Comparison of ENCODE assay signal across 19 cellular contexts in genomic region chr14:59788176-59788575, GRCh38.
"Had no signal": no experiment of that assay in that cellular context is flagged by ENCODE, and none has a peak within 500 bp of the region (broad histone marks: within the 10 kb centered on the region; RNA-seq: fewer than 3 reads in every experiment).

No MANE protein-coding gene starts in this region.

- H3K4me2 ChIP-seq: hepatocyte had no signal

- H3K9me3 ChIP-seq: body of pancreas, transverse colon, uterus had no signal

- H3K36me3 Mint-ChIP-seq: activated naive CD8-positive, alpha-beta T cell treated with anti-CD3 and anti-CD28 coated beads, Interleukin-2, amount 10 ng/mL, durations not matched to agents 7 days and 5 days had no signal

- H3K4me3 Mint-ChIP-seq: activated B cell treated with CpG ODN at 0.5 μM for 24 hours; activated CD4-positive, alpha-beta memory T cell treated with anti-CD3 and anti-CD28 coated beads, Interleukin-2, amount 10 ng/mL, durations not matched to agents 7 days and 5 days; activated naive CD8-positive, alpha-beta T cell treated with anti-CD3 and anti-CD28 coated beads, Interleukin-2, amount 10 ng/mL, durations not matched to agents 7 days and 5 days had no signal

- H3K79me2 ChIP-seq: hepatocyte had no signal

- H2AFZ ChIP-seq: hepatocyte had no signal

- H3K27ac ChIP-seq: body of pancreas, dorsolateral prefrontal cortex, foreskin keratinocyte, hepatocyte, transverse colon, uterus had no signal

- H3K4me3 ChIP-seq: body of pancreas, dorsolateral prefrontal cortex, hepatocyte, lung, transverse colon, uterus had no signal

- H3K36me3 ChIP-seq: uterus had no signal

- H3K27me3 ChIP-seq: body of pancreas, dorsolateral prefrontal cortex, foreskin keratinocyte, hepatocyte, transverse colon, uterus had no signal

- FAIRE-seq: TTC549 had no signal

- H3K4me1 Mint-ChIP-seq: activated B cell treated with CpG ODN at 0.5 μM for 24 hours; activated CD4-positive, alpha-beta memory T cell treated with anti-CD3 and anti-CD28 coated beads, Interleukin-2, amount 10 ng/mL, durations not matched to agents 7 days and 5 days; activated naive CD8-positive, alpha-beta T cell treated with anti-CD3 and anti-CD28 coated beads, Interleukin-2, amount 10 ng/mL, durations not matched to agents 7 days and 5 days had no signal

- H3K27me3 Mint-ChIP-seq: activated CD4-positive, alpha-beta memory T cell treated with anti-CD3 and anti-CD28 coated beads, Interleukin-2, amount 10 ng/mL, durations not matched to agents 7 days and 5 days had no signal

- H3K9me3 Mint-ChIP-seq: activated B cell treated with CpG ODN at 0.5 μM for 24 hours; activated CD4-positive, alpha-beta memory T cell treated with anti-CD3 and anti-CD28 coated beads, Interleukin-2, amount 10 ng/mL, durations not matched to agents 7 days and 5 days; activated naive CD8-positive, alpha-beta T cell treated with anti-CD3 and anti-CD28 coated beads, Interleukin-2, amount 10 ng/mL, durations not matched to agents 7 days and 5 days; activated T-helper 2 cell treated with anti-CD3 and anti-CD28 coated beads, Interferon-gamma antibody, Interleukin-2, Interleukin-4, amounts not matched to agents 10 μg/mL and 5 μg/mL and 100 μg/mL, durations not matched to agents 14 hours and 24 hours and 36 hours had no signal

- ATAC-seq: body of pancreas; foreskin keratinocyte; left cardiac atrium; stimulated activated naive CD8-positive, alpha-beta T cell treated with anti-CD3 and anti-CD28 coated beads, Interleukin-15, Interleukin-2, amounts not matched to agents 100 U/mL and 50 U/mL, for 24 hours had no signal

- H3K27ac Mint-ChIP-seq: activated B cell treated with CpG ODN at 0.5 μM for 24 hours; activated CD4-positive, alpha-beta memory T cell treated with anti-CD3 and anti-CD28 coated beads, Interleukin-2, amount 10 ng/mL, durations not matched to agents 7 days and 5 days; activated naive CD8-positive, alpha-beta T cell treated with anti-CD3 and anti-CD28 coated beads, Interleukin-2, amount 10 ng/mL, durations not matched to agents 7 days and 5 days; activated T-helper 2 cell treated with anti-CD3 and anti-CD28 coated beads, Interferon-gamma antibody, Interleukin-2, Interleukin-4, amounts not matched to agents 10 μg/mL and 5 μg/mL and 100 μg/mL, durations not matched to agents 14 hours and 24 hours and 36 hours had no signal

- DNase-seq: activated B cell treated with CpG ODN at 0.5 μM for 24 hours; activated CD4-positive, alpha-beta memory T cell treated with anti-CD3 and anti-CD28 coated beads, Interleukin-2, amount 10 ng/mL, durations not matched to agents 7 days and 5 days; activated CD4-positive, alpha-beta T cell treated with anti-CD3 and anti-CD28 coated beads for 48 hours; activated naive CD4-positive, alpha-beta T cell treated with Interleukin-2 at 50 U/mL for 16 hours; activated naive CD8-positive, alpha-beta T cell treated with anti-CD3 and anti-CD28 coated beads, Interleukin-2, amount 10 ng/mL, durations not matched to agents 7 days and 5 days; activated T-cell treated with anti-CD3 and anti-CD28 coated beads, Interleukin-2, amount 50 U/mL, for 1 hour; amygdala; body of pancreas; dorsolateral prefrontal cortex; foreskin keratinocyte; left cardiac atrium; midbrain; stimulated activated naive CD8-positive, alpha-beta T cell treated with anti-CD3 and anti-CD28 coated beads, Interleukin-15, Interleukin-2, amounts not matched to agents 100 U/mL and 50 U/mL, for 24 hours; transverse colon; uterus had no signal

- H3K4me1 ChIP-seq: body of pancreas, foreskin keratinocyte, transverse colon, uterus had no signal
